2 cellular contexts compared by ENCODE assay signal in the genomic region with DNA sequence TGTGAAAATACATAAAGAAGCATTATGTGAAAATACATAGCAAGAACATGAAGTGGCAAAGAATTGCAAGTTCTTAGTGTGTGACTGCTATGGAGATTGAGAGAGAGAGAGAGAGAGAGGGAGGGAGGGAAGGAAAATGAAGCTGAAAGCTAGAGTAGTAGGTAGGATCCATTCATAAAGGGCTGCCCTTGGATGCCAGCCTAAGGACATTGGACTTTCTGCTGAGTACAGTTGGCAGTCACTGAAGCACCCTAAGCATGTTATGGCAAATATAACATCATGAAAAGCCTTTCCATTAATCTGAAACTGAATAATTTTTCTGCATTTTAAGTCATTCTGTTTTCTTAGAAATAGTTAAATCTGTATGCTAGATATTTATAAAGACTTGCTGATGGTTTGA.
A peak's percentile ranks its signal among the peaks of the same experiment; 100 is the strongest.
DNase-seq lines count a peak whose midpoint lies in the region; ATAC-seq and TF ChIP-seq lines count a peak whose summit lies in the region.
"Not testable (repeated sequence)": the region's sequence is repeated elsewhere in the genome, so short reads cannot be mapped to it uniquely, and the experiment has no call there.

No MANE protein-coding gene starts in this region.

- not testable (repeated sequence) for H3K27ac ChIP-seq in right lobe of liver

- TF ChIP-seq CTCF in right lobe of liver (IDR thresholded peaks at IDR 0.05) = not testable (repeated sequence)

- not testable (repeated sequence) for H3K4me3 ChIP-seq in right lobe of liver

- not testable (repeated sequence) for H3K9me3 ChIP-seq in right lobe of liver

- not testable (repeated sequence) for H3K36me3 ChIP-seq in right lobe of liver

- not testable (repeated sequence) for H3K27me3 ChIP-seq in right lobe of liver

- ATAC-seq in left lobe of liver = peak; percentile 77
- ATAC-seq in right lobe of liver = peak in 3 of 4 donors; percentile 35 to 50 (median 49)

- H3K4me1 ChIP-seq in right lobe of liver = not testable (repeated sequence)

- intact Hi-C loops in right lobe of liver (cut with DNase I) = not testable (repeated sequence)

- TF ChIP-seq POLR2A in right lobe of liver (IDR thresholded peaks at IDR 0.05) = not testable (repeated sequence)

- not testable (repeated sequence) for DNase-seq in left lobe of liver (ENCODE audit: low spot score); right lobe of liver
